In genomic region chr4:164440196-164440595, GRCh38 we compare ENCODE assay signal across 17 cellular contexts.
DNase-seq lines count a peak whose midpoint lies in the region; ATAC-seq and TF ChIP-seq lines count a peak whose summit lies in the region.
"Had no signal": no experiment of that assay in that cellular context is flagged by ENCODE, and none has a peak within 500 bp of the region (broad histone marks: within the 10 kb centered on the region; RNA-seq: fewer than 3 reads in every experiment).

No MANE protein-coding gene starts in this region.

- H4K91ac ChIP-seq in mesenchymal stem cell (ENCODE audit: low read length) = no peak overlapping the region

- H3K9ac ChIP-seq in mesenchymal stem cell (ENCODE audit: low read length) = no peak overlapping the region

- no peak overlapping the region for H2BK12ac ChIP-seq in mesenchymal stem cell (ENCODE audit: low read length in 2 of 2)

- POLR2A ChIA-PET in MCF 10A (lab: Yijun Ruan, JAX) = no interaction called here

- no peak overlapping the region for H2BK15ac ChIP-seq in mesenchymal stem cell (ENCODE audit: low read depth, poor library complexity, severe bottlenecking)

- no peak overlapping the region for H2AFZ ChIP-seq in mesenchymal stem cell (ENCODE audit: low read depth, low read length)

- no peak for TF ChIP-seq POLR2A in breast epithelium (IDR thresholded peaks at IDR 0.05)

- H3K36me3 Mint-ChIP-seq in MCF 10A (ENCODE audit: insufficient read depth, unreplicated experiment) = no peaks in the 10 kb centered on the region
- H3K36me3 Mint-ChIP-seq: CD4-positive, alpha-beta memory T cell had no signal

- DNase-seq in MCF 10A (ENCODE audit: unreplicated experiment) (peak; percentile 64), breast epithelium (ENCODE audit: low spot score in 2 of 2) (no peak), brain microvascular endothelial cell (peak; percentile 78), mesenchymal stem cell (no peak), heart right ventricle (no peak)
- DNase-seq in stimulated activated CD4-positive, alpha-beta T cell treated with anti-CD3 and anti-CD28 coated beads, Interleukin-12 subunit alpha, Interleukin-12 subunit beta, amount 100 ng/mL, for 4 hours = no peak
- DNase-seq: activated naive CD4-positive, alpha-beta T cell treated with Interleukin-2 at 50 U/mL for 16 hours; CD4-positive, alpha-beta memory T cell; effector memory CD4-positive, alpha-beta T cell; GF-D8; NCI-H1092; psoas muscle; stimulated activated CD4-positive, alpha-beta T cell treated with anti-CD3 and anti-CD28 coated beads, Interleukin-4, amount 100 ng/mL, for 1 hour; transverse colon had no signal

- no peak overlapping the region for H3K18ac ChIP-seq in mesenchymal stem cell (ENCODE audit: low read depth in 1 of 2, low read length in 2 of 2)

- no peak overlapping the region for H2BK120ac ChIP-seq in mesenchymal stem cell (ENCODE audit: low read depth, low read length)

- H3K4me2 ChIP-seq in mesenchymal stem cell (ENCODE audit: low read length, poor library complexity, severe bottlenecking) = peak overlapping the region; percentile 9

- H3K4me1 ChIP-seq in breast epithelium (no peaks in the 10 kb centered on the region), mesenchymal stem cell (ENCODE audit: control insufficient read depth, insufficient read depth, low read depth, low read length) (peaks cover 3% of the 10 kb centered on the region), heart right ventricle (no peaks in the 10 kb centered on the region)
- H3K4me1 ChIP-seq: psoas muscle, transverse colon had no signal

- no peaks in the 10 kb centered on the region for H3K9me3 Mint-ChIP-seq in MCF 10A (ENCODE audit: unreplicated experiment)
- H3K9me3 Mint-ChIP-seq: CD4-positive, alpha-beta memory T cell had no signal

- in situ Hi-C loops in brain microvascular endothelial cell (cut with HindIII; ENCODE audit: low pct_ligation_motif_present, low sequenced_read_pairs) = no loop called here

- no peaks in the 10 kb centered on the region for H3K79me1 ChIP-seq in mesenchymal stem cell (replicated peaks; ENCODE audit: low read length, poor library complexity, severe bottlenecking)

- H3K14ac ChIP-seq in mesenchymal stem cell (ENCODE audit: low read length in 2 of 2) = no peak overlapping the region

- H3K4me3 Mint-ChIP-seq in MCF 10A (ENCODE audit: unreplicated experiment) = no peak overlapping the region
- H3K4me3 Mint-ChIP-seq: CD4-positive, alpha-beta memory T cell had no signal

- BruUV-seq in MCF 10A (replicated peaks; lab: Mats Ljungman, UMichigan) = no TSS peak

- H4K8ac ChIP-seq in mesenchymal stem cell (ENCODE audit: low read length) = no peak overlapping the region

- H3K23ac ChIP-seq in mesenchymal stem cell (ENCODE audit: low read length in 2 of 2) = no peak overlapping the region

- H3K4me3 ChIP-seq in breast epithelium = no peak overlapping the region
- H3K4me3 ChIP-seq in brain microvascular endothelial cell (ENCODE audit: low read depth, low read length) = no peak overlapping the region
- H3K4me3 ChIP-seq in mesenchymal stem cell (ENCODE audit: insufficient read depth in 1 of 2, low read depth in 1 of 2, low read length in 2 of 2) = no peak overlapping the region
- H3K4me3 ChIP-seq in heart right ventricle = no peak overlapping the region
- H3K4me3 ChIP-seq: psoas muscle, transverse colon had no signal

- no peaks in the 10 kb centered on the region for H3K36me3 ChIP-seq in breast epithelium
- H3K36me3 ChIP-seq in brain microvascular endothelial cell (replicated peaks) = no peaks in the 10 kb centered on the region
- no peaks in the 10 kb centered on the region for H3K36me3 ChIP-seq in mesenchymal stem cell (ENCODE audit: control insufficient read depth in 1 of 2, insufficient read depth in 2 of 2, low read depth in 1 of 2, low read length in 2 of 2)
- no peaks in the 10 kb centered on the region for H3K36me3 ChIP-seq in heart right ventricle
- H3K36me3 ChIP-seq: transverse colon had no signal

- H3K27me3 ChIP-seq in breast epithelium (no peaks in the 10 kb centered on the region), brain microvascular endothelial cell (replicated peaks) (no peaks in the 10 kb centered on the region), mesenchymal stem cell (ENCODE audit: control insufficient read depth in 1 of 2, insufficient read depth in 1 of 2, low read length in 2 of 2) (no peaks in the 10 kb centered on the region), heart right ventricle (no peaks in the 10 kb centered on the region)
- H3K27me3 ChIP-seq: transverse colon had no signal

- no peaks in the 10 kb centered on the region for H3K9me3 ChIP-seq in breast epithelium
- H3K9me3 ChIP-seq in mesenchymal stem cell (ENCODE audit: control insufficient read depth, low read length) = no peaks in the 10 kb centered on the region
- no peaks in the 10 kb centered on the region for H3K9me3 ChIP-seq in heart right ventricle
- H3K9me3 ChIP-seq: psoas muscle, transverse colon had no signal

- intact Hi-C loops in MCF 10A (cut with micrococcal nuclease) (no loop called here), breast epithelium (cut with DNase I; ENCODE audit: low total_unique reads) (no loop called here), heart right ventricle (cut with DNase I) (no loop called here)

- CTCF ChIA-PET in MCF 10A (lab: Yijun Ruan, JAX) = interaction anchor here (0.9 to 1.3 kb wide), 3 partner anchors 29 to 291 kb away, joined by 3 to 4 read pairs (median 3); no protein-coding TSS in a partner anchor

- H3K27me3 Mint-ChIP-seq in MCF 10A (ENCODE audit: insufficient read depth, unreplicated experiment) = no peaks in the 10 kb centered on the region
- H3K27me3 Mint-ChIP-seq: CD4-positive, alpha-beta memory T cell had no signal

- H3K27ac ChIP-seq in breast epithelium (no peak overlapping the region), brain microvascular endothelial cell (peak overlapping the region; percentile 72), mesenchymal stem cell (ENCODE audit: low read length, poor library complexity, severe bottlenecking) (peak overlapping the region; percentile 37), heart right ventricle (no peak overlapping the region)
- H3K27ac ChIP-seq: psoas muscle, transverse colon had no signal

- TF ChIP-seq CTCF in MCF 10A (IDR thresholded peaks at IDR 0.05; ENCODE audit: unreplicated experiment) = no peak
- no peak for TF ChIP-seq CTCF in breast epithelium (IDR thresholded peaks at IDR 0.05)
- TF ChIP-seq CTCF in brain microvascular endothelial cell (IDR thresholded peaks at IDR 0.05; ENCODE audit: low read depth, low read length, missing control alignments) = no peak
- no peak for TF ChIP-seq CTCF in heart right ventricle (IDR thresholded peaks at IDR 0.05)

- H3K4ac ChIP-seq in mesenchymal stem cell (ENCODE audit: low read depth in 1 of 2, low read length in 2 of 2) = no peak overlapping the region

- H2BK5ac ChIP-seq in mesenchymal stem cell (ENCODE audit: low read depth, low read length, poor library complexity, severe bottlenecking) = no peak overlapping the region

- H3K27ac Mint-ChIP-seq in MCF 10A (ENCODE audit: low read depth, unreplicated experiment) = peak overlapping the region; percentile 37
- H3K27ac Mint-ChIP-seq: CD4-positive, alpha-beta memory T cell had no signal

- H3K4me1 Mint-ChIP-seq in MCF 10A (ENCODE audit: insufficient read depth, unreplicated experiment) = peaks cover 15% of the 10 kb centered on the region
- H3K4me1 Mint-ChIP-seq: CD4-positive, alpha-beta memory T cell had no signal

- peak overlapping the region; percentile 31 for H2AK5ac ChIP-seq in mesenchymal stem cell (ENCODE audit: low read length, severe bottlenecking)

- no peak for ATAC-seq in HG03571 (IDR thresholded peaks at IDR 0.05; ENCODE audit: unreplicated experiment)
- ATAC-seq in GM18868 (IDR thresholded peaks at IDR 0.05; ENCODE audit: unreplicated experiment) = no peak
- no peak for ATAC-seq in heart right ventricle
- ATAC-seq: psoas muscle, SK-N-SH treated with all-trans-retinoic acid at 6 μM for 48 hours had no signal

- 80% methylated on average over 1 of the region's 1 CpG for WGBS in mesenchymal stem cell
- WGBS in heart right ventricle, 2 donors = 59 to 78% methylated on average over 1 of the region's 1 CpG

Comparison
In these comparisons a context has a peak if more than half of its experiments do, and no peak if none do; other contexts are left out.
1. DNase-seq: peak in MCF 10A (single experiment) and brain microvascular endothelial cell (single experiment); none in breast epithelium (0 of 2), mesenchymal stem cell (single experiment), stimulated activated CD4-positive, alpha-beta T cell treated with anti-CD3 and anti-CD28 coated beads, Interleukin-12 subunit alpha, Interleukin-12 subunit beta, amount 100 ng/mL, for 4 hours (single experiment) and heart right ventricle (0 of 2).
2. H3K27ac ChIP-seq: peak in brain microvascular endothelial cell (single experiment) and mesenchymal stem cell (single experiment); none in breast epithelium (0 of 2) and heart right ventricle (0 of 10).